ENCODE assay signal across 10 cellular contexts in genomic region chrX:119669424-119670037, GRCh38. TPM values are rescaled to one million over a fixed set of nuclear protein-coding genes. Genes with fewer than 3 reads are reported as not detected.
DNase-seq lines count a peak whose midpoint lies in the region; ATAC-seq and TF ChIP-seq lines count a peak whose summit lies in the region.
"Had no signal": no experiment of that assay in that cellular context is flagged by ENCODE, and none has a peak within 500 bp of the region (broad histone marks: within the 10 kb centered on the region; RNA-seq: fewer than 3 reads in every experiment).

No MANE protein-coding gene starts in this region.

- H3K27ac ChIP-seq in left ventricle myocardium inferior (replicated peaks) = peak overlapping the region; percentile 36
- H3K27ac ChIP-seq in sigmoid colon = peak overlapping the region; percentile 74 to 83 (median 78)
- H3K27ac ChIP-seq in mesendoderm (ENCODE audit: low read depth, low read length) = no peak overlapping the region
- H3K27ac ChIP-seq: parathyroid adenoma, SK-N-MC had no signal

- peaks cover 14% of the 10 kb centered on the region for H3K4me1 Mint-ChIP-seq in activated CD8-positive, alpha-beta T cell treated with anti-CD3 and anti-CD28 coated beads for 36 hours (ENCODE audit: low read depth)
- peaks cover 26% of the 10 kb centered on the region for H3K4me1 Mint-ChIP-seq in activated CD8-positive, alpha-beta T cell treated with anti-CD3 and anti-CD28 coated beads, Interleukin-2, amount 10 ng/mL, durations not matched to agents 7 days and 5 days (ENCODE audit: low read depth)

- H3K4me3 ChIP-seq in left ventricle myocardium inferior (no peak overlapping the region), sigmoid colon (no peak overlapping the region), mesendoderm (ENCODE audit: low read length) (no peak overlapping the region)
- H3K4me3 ChIP-seq: SK-N-MC had no signal

- H4K8ac ChIP-seq in mesendoderm (ENCODE audit: low read depth, low read length) = no peak overlapping the region

- intact Hi-C loops in activated CD8-positive, alpha-beta T cell treated with anti-CD3 and anti-CD28 coated beads for 36 hours (cut with micrococcal nuclease) = no loop called here
- intact Hi-C loops in left ventricle myocardium inferior (cut with micrococcal nuclease) = no loop called here
- intact Hi-C loops in sigmoid colon (cut with DNase I) = no loop called here

- no peak overlapping the region for H3K4ac ChIP-seq in mesendoderm (ENCODE audit: low read depth, low read length)

- no peaks in the 10 kb centered on the region for H3K36me3 ChIP-seq in left ventricle myocardium inferior
- no peaks in the 10 kb centered on the region for H3K36me3 ChIP-seq in sigmoid colon
- H3K36me3 ChIP-seq in mesendoderm (ENCODE audit: control insufficient read depth, insufficient read depth, low read length) = no peaks in the 10 kb centered on the region

- H3K79me2 ChIP-seq in mesendoderm (ENCODE audit: control insufficient read depth, insufficient read depth, low read length) = no peaks in the 10 kb centered on the region
- H3K79me2 ChIP-seq: parathyroid adenoma had no signal

- TF ChIP-seq CTCF in activated CD8-positive, alpha-beta T cell treated with anti-CD3 and anti-CD28 coated beads for 36 hours (IDR thresholded peaks at IDR 0.05) = no peak
- no peak for TF ChIP-seq CTCF in left ventricle myocardium inferior (IDR thresholded peaks at IDR 0.05; ENCODE audit: borderline replicate concordance)
- no peak for TF ChIP-seq CTCF in sigmoid colon (IDR thresholded peaks at IDR 0.05)

- H3K9ac ChIP-seq in mesendoderm (ENCODE audit: low read length) = no peak overlapping the region
- H3K9ac ChIP-seq: parathyroid adenoma had no signal

- H3K56ac ChIP-seq in mesendoderm (ENCODE audit: low read length) = no peak overlapping the region

- H3K18ac ChIP-seq in mesendoderm (ENCODE audit: low read length) = no peak overlapping the region

- H3K9me3 ChIP-seq in left ventricle myocardium inferior (replicated peaks) (no peaks in the 10 kb centered on the region), sigmoid colon (no peaks in the 10 kb centered on the region)

- H3K4me2 ChIP-seq in mesendoderm (ENCODE audit: low read length) = no peak overlapping the region

- 76 to 77% methylated on average over 6 of the region's 6 CpGs for WGBS in sigmoid colon, 2 donors
- WGBS in mesendoderm (ENCODE audit: extremely low coverage, insufficient coverage, low lambda C conversion rate) = no CpG with 5 or more reads among the region's 6 CpGs

- H2BK5ac ChIP-seq in mesendoderm (ENCODE audit: low read length) = no peak overlapping the region

- H3K23ac ChIP-seq in mesendoderm (ENCODE audit: low read length) = no peak overlapping the region

- no peak for TF ChIP-seq POLR2A in sigmoid colon (IDR thresholded peaks at IDR 0.05)

- H3K9me3 Mint-ChIP-seq in activated CD8-positive, alpha-beta T cell treated with anti-CD3 and anti-CD28 coated beads for 36 hours = no peaks in the 10 kb centered on the region
- H3K9me3 Mint-ChIP-seq in activated CD8-positive, alpha-beta T cell treated with anti-CD3 and anti-CD28 coated beads, Interleukin-2, amount 10 ng/mL, durations not matched to agents 7 days and 5 days (ENCODE audit: insufficient read depth) = no peaks in the 10 kb centered on the region

- H3K36me3 Mint-ChIP-seq in activated CD8-positive, alpha-beta T cell treated with anti-CD3 and anti-CD28 coated beads for 36 hours (ENCODE audit: low read depth) = peaks cover 32% of the 10 kb centered on the region
- H3K36me3 Mint-ChIP-seq in activated CD8-positive, alpha-beta T cell treated with anti-CD3 and anti-CD28 coated beads, Interleukin-2, amount 10 ng/mL, durations not matched to agents 7 days and 5 days (ENCODE audit: low read depth) = peaks cover 51% of the 10 kb centered on the region

- H3K27me3 ChIP-seq in left ventricle myocardium inferior (ENCODE audit: low read depth) = no peaks in the 10 kb centered on the region
- no peaks in the 10 kb centered on the region for H3K27me3 ChIP-seq in sigmoid colon
- H3K27me3 ChIP-seq in mesendoderm (ENCODE audit: insufficient read depth, low read length, poor library complexity) = no peaks in the 10 kb centered on the region

- peak overlapping the region; percentile 55 for H3K27ac Mint-ChIP-seq in activated CD8-positive, alpha-beta T cell treated with anti-CD3 and anti-CD28 coated beads for 36 hours
- no peak overlapping the region for H3K27ac Mint-ChIP-seq in activated CD8-positive, alpha-beta T cell treated with anti-CD3 and anti-CD28 coated beads, Interleukin-2, amount 10 ng/mL, durations not matched to agents 7 days and 5 days

- no peak overlapping the region for H4K5ac ChIP-seq in mesendoderm (ENCODE audit: low read length)

- CTCF ChIA-PET in activated CD8-positive, alpha-beta T cell treated with anti-CD3 and anti-CD28 coated beads for 36 hours (lab: Charles Lee) = interaction anchor here (1.0 kb wide), 1 partner anchor 9 kb away, joined by 4 read pairs; no protein-coding TSS in a partner anchor
- CTCF ChIA-PET in activated CD8-positive, alpha-beta T cell treated with anti-CD3 and anti-CD28 coated beads, Interleukin-2, amount 10 ng/mL, durations not matched to agents 7 days and 5 days (lab: Charles Lee) = no interaction called here

- H2AK5ac ChIP-seq in mesendoderm (ENCODE audit: low read length) = no peak overlapping the region

- peak in 1 of 4 donors; percentile 36 for TF ChIP-seq EP300 in sigmoid colon (IDR thresholded peaks at IDR 0.05)

- no peak for DNase-seq in activated CD8-positive, alpha-beta T cell treated with anti-CD3 and anti-CD28 coated beads for 36 hours
- DNase-seq in activated CD8-positive, alpha-beta T cell treated with anti-CD3 and anti-CD28 coated beads, Interleukin-2, amount 10 ng/mL, durations not matched to agents 7 days and 5 days = no peak
- DNase-seq in left ventricle myocardium inferior (no peak), sigmoid colon (peak; percentile 82), mesendoderm (no peak)

- no peaks in the 10 kb centered on the region for H3K27me3 Mint-ChIP-seq in activated CD8-positive, alpha-beta T cell treated with anti-CD3 and anti-CD28 coated beads for 36 hours
- no peaks in the 10 kb centered on the region for H3K27me3 Mint-ChIP-seq in activated CD8-positive, alpha-beta T cell treated with anti-CD3 and anti-CD28 coated beads, Interleukin-2, amount 10 ng/mL, durations not matched to agents 7 days and 5 days (ENCODE audit: low read depth)

- no peaks in the 10 kb centered on the region for H3K79me1 ChIP-seq in mesendoderm (ENCODE audit: low read length)

- POLR2A ChIA-PET in activated CD8-positive, alpha-beta T cell treated with anti-CD3 and anti-CD28 coated beads for 36 hours (lab: Charles Lee) = interaction anchor here (0.9 to 2.3 kb wide), 3 partner anchors 9 to 23 kb away, joined by 3 to 6 read pairs (median 4); partner anchors contain the start of gene SEPTIN6
- POLR2A ChIA-PET in activated CD8-positive, alpha-beta T cell treated with anti-CD3 and anti-CD28 coated beads, Interleukin-2, amount 10 ng/mL, durations not matched to agents 7 days and 5 days (lab: Charles Lee) = interaction anchor here (1.9 kb wide), 1 partner anchor 21 kb away, joined by 6 read pairs; no protein-coding TSS in a partner anchor

- H3K4me1 ChIP-seq in left ventricle myocardium inferior (peaks cover 20% of the 10 kb centered on the region), sigmoid colon (peaks cover 0 to 34% (median 20%) of the 10 kb centered on the region in 4 donors), mesendoderm (ENCODE audit: control insufficient read depth, low read depth, low read length) (no peaks in the 10 kb centered on the region)

- H3K4me3 Mint-ChIP-seq in activated CD8-positive, alpha-beta T cell treated with anti-CD3 and anti-CD28 coated beads for 36 hours = no peak overlapping the region
- no peak overlapping the region for H3K4me3 Mint-ChIP-seq in activated CD8-positive, alpha-beta T cell treated with anti-CD3 and anti-CD28 coated beads, Interleukin-2, amount 10 ng/mL, durations not matched to agents 7 days and 5 days

- ATAC-seq in activated CD8-positive, alpha-beta T cell treated with anti-CD3 and anti-CD28 coated beads for 36 hours = no peak
- no peak for ATAC-seq in activated CD8-positive, alpha-beta T cell treated with anti-CD3 and anti-CD28 coated beads, Interleukin-2, amount 10 ng/mL, durations not matched to agents 7 days and 5 days
- ATAC-seq in SK-N-SH treated with all-trans-retinoic acid at 6 μM for 48 hours (peak; percentile 58), HG03439 (IDR thresholded peaks at IDR 0.05; ENCODE audit: unreplicated experiment) (no peak), GM21825 (IDR thresholded peaks at IDR 0.05; ENCODE audit: unreplicated experiment) (no peak)

- no peak overlapping the region for H2BK120ac ChIP-seq in mesendoderm (ENCODE audit: low read depth, low read length)

- H2BK15ac ChIP-seq in mesendoderm (replicated peaks; ENCODE audit: low read depth) = no peak overlapping the region

TF ChIP-seq in SK-N-SH treated with all-trans-retinoic acid at 6 μM for 48 hours, 23 proteins besides CTCF, POLR2A, EP300 and RAD21 (continues in another document):
- TF ChIP-seq ISL1 (CRISPR knock-in tag; IDR thresholded peaks at IDR 0.05) (peak; percentile 38; the same call in 1 of the 2 replicates), PATZ1 (CRISPR knock-in tag; IDR thresholded peaks at IDR 0.05; ENCODE audit: borderline replicate concordance) (no peak)

RNA-seq across cellular contexts. Expression of gene SEPTIN6, which starts 23.4 kb away (rescaled TPM):
- 100 to 1,000 TPM; 205 to 209 TPM for total RNA-seq in activated CD8-positive, alpha-beta T cell treated with anti-CD3 and anti-CD28 coated beads for 36 hours
- 100 to 1,000 TPM; 303 to 312 TPM for total RNA-seq in activated CD8-positive, alpha-beta T cell treated with anti-CD3 and anti-CD28 coated beads, Interleukin-2, amount 10 ng/mL, durations not matched to agents 7 days and 5 days
- total RNA-seq in left ventricle myocardium inferior (5.6 TPM), sigmoid colon (100 to 1,000 TPM in 1 of 4 donors, 10 to 100 TPM in 3; 48.2 to 103 (median 69.4) TPM)
- 10 to 100 TPM in 1 of 3 donors, 1 to 10 TPM in 2; 5.3 to 32.5 (median 6.0) TPM for polyA plus RNA-seq in sigmoid colon
- 19.8 TPM for polyA plus RNA-seq in mesendoderm (2013, experiment 1 of 2)
- polyA plus RNA-seq in mesendoderm (2013, experiment 2 of 2) = 20.8 TPM
